ENCODE assay signal across 4 cellular contexts in genomic region chr15:32358462-32358861, GRCh38. TPM values are rescaled to one million over a fixed set of nuclear protein-coding genes. Genes with fewer than 3 reads are reported as not detected.
"Had no signal": no experiment of that assay in that cellular context is flagged by ENCODE, and none has a peak within 500 bp of the region (broad histone marks: within the 10 kb centered on the region; RNA-seq: fewer than 3 reads in every experiment).

No MANE protein-coding gene starts in this region.

RNA-seq across cellular contexts. Expression of gene GOLGA8K, which starts 44.6 kb away (rescaled TPM):
- total RNA-seq: activated T-helper 17 cell treated with anti-CD3 and anti-CD28 coated beads, Interleukin-2, amount 50 U/mL, for 72 hours; ascending aorta; gastrocnemius medialis had no signal
- polyA plus RNA-seq: foreskin keratinocyte had no signal
